In genomic region chr3:178597388-178597787, GRCh38 we compare ENCODE assay signal across 26 cellular contexts.
"Had no signal": no experiment of that assay in that cellular context is flagged by ENCODE, and none has a peak within 500 bp of the region (broad histone marks: within the 10 kb centered on the region; RNA-seq: fewer than 3 reads in every experiment).

No MANE protein-coding gene starts in this region.

- H3K9me3 Mint-ChIP-seq: activated CD8-positive, alpha-beta T cell treated with anti-CD3 and anti-CD28 coated beads for 36 hours; activated naive CD4-positive, alpha-beta T cell treated with anti-CD3 and anti-CD28 coated beads, Interleukin-2, amount 50 U/mL, for 24 hours; activated T-helper 2 cell treated with anti-CD3 and anti-CD28 coated beads, Interferon-gamma antibody, Interleukin-2, Interleukin-4, amounts not matched to agents 10 μg/mL and 5 μg/mL and 100 μg/mL, durations not matched to agents 14 hours and 24 hours and 36 hours; T-helper 1 cell treated with Interleukin-12 subunit alpha and Interleukin-12 subunit beta and Interleukin-4 antibody, amounts not matched to agents 30 μg/mL and 1 μg/mL, for 36 hours; T-helper 2 cell treated with Interferon-gamma antibody and Interleukin-4, amounts not matched to agents 5 μg/mL and 100 μg/mL, for 36 hours had no signal

- FAIRE-seq: TTC549 had no signal

- DNase-seq: activated CD4-positive, alpha-beta T cell treated with anti-CD3 and anti-CD28 coated beads, Interleukin-2, amount 10 ng/mL, durations not matched to agents 24 days and 14 days; activated CD4-positive, alpha-beta T cell treated with anti-CD3 and anti-CD28 coated beads, Interleukin-2, amount 50 U/mL, for 4 hours; activated CD8-positive, alpha-beta T cell treated with anti-CD3 and anti-CD28 coated beads for 36 hours; activated gamma-delta T cell; activated naive CD4-positive, alpha-beta T cell treated with Interleukin-2 at 50 U/mL for 16 hours; activated naive CD8-positive, alpha-beta T cell treated with anti-CD3 and anti-CD28 coated beads, Interleukin-2, amount 10 ng/mL, durations not matched to agents 7 days and 5 days; activated T-cell treated with anti-CD3 and anti-CD28 coated beads, Interleukin-2, amount 50 U/mL, for 1 hour; Kasumi-1; KG1; MG63; MV-4-11; NCI-H1092; NCI-H1436 treated with DMSO at 0.1 percent for 48 hours; NCI-H1694 treated with DMSO at 0.1 percent for 48 hours; NCI-H2029; NCI-H345; NCI-H524 treated with DMSO at 0.1 percent for 48 hours; SHP77; SJCRH30; SK-N-SH had no signal

- H3K4me1 Mint-ChIP-seq: activated CD4-positive, alpha-beta T cell treated with anti-CD3 and anti-CD28 coated beads, Interleukin-2, amount 10 ng/mL, durations not matched to agents 24 days and 14 days; activated naive CD4-positive, alpha-beta T cell treated with anti-CD3 and anti-CD28 coated beads, Interleukin-2, amount 50 U/mL, for 24 hours; activated naive CD8-positive, alpha-beta T cell treated with anti-CD3 and anti-CD28 coated beads, Interleukin-2, amount 10 ng/mL, durations not matched to agents 7 days and 5 days had no signal

- H3K27me3 Mint-ChIP-seq: activated CD4-positive, alpha-beta T cell treated with anti-CD3 and anti-CD28 coated beads, Interleukin-2, amount 10 ng/mL, durations not matched to agents 24 days and 14 days; activated naive CD8-positive, alpha-beta T cell treated with anti-CD3 and anti-CD28 coated beads, Interleukin-2, amount 10 ng/mL, durations not matched to agents 7 days and 5 days had no signal

- ATAC-seq: activated CD8-positive, alpha-beta T cell treated with anti-CD3 and anti-CD28 coated beads for 36 hours; Panc1 had no signal

- H3K4me3 Mint-ChIP-seq: activated CD4-positive, alpha-beta T cell treated with anti-CD3 and anti-CD28 coated beads, Interleukin-2, amount 10 ng/mL, durations not matched to agents 24 days and 14 days; activated CD8-positive, alpha-beta T cell treated with anti-CD3 and anti-CD28 coated beads for 36 hours; activated naive CD4-positive, alpha-beta T cell treated with anti-CD3 and anti-CD28 coated beads, Interleukin-2, amount 50 U/mL, for 24 hours; activated naive CD8-positive, alpha-beta T cell treated with anti-CD3 and anti-CD28 coated beads, Interleukin-2, amount 10 ng/mL, durations not matched to agents 7 days and 5 days; T-helper 1 cell treated with Interleukin-12 subunit alpha and Interleukin-12 subunit beta and Interleukin-4 antibody, amounts not matched to agents 30 μg/mL and 1 μg/mL, for 36 hours; T-helper 2 cell treated with Interferon-gamma antibody and Interleukin-4, amounts not matched to agents 5 μg/mL and 100 μg/mL, for 36 hours had no signal

- H3K36me3 Mint-ChIP-seq: activated naive CD4-positive, alpha-beta T cell treated with anti-CD3 and anti-CD28 coated beads, Interleukin-2, amount 50 U/mL, for 24 hours; activated naive CD8-positive, alpha-beta T cell treated with anti-CD3 and anti-CD28 coated beads, Interleukin-2, amount 10 ng/mL, durations not matched to agents 7 days and 5 days had no signal
